Comparison of ENCODE assay signal across 9 cellular contexts in genomic region chr3:129068291-129068886, GRCh38. TPM values are rescaled to one million over a fixed set of nuclear protein-coding genes. Genes with fewer than 3 reads are reported as not detected.
DNase-seq lines count a peak whose midpoint lies in the region; ATAC-seq and TF ChIP-seq lines count a peak whose summit lies in the region.
"Had no signal": no experiment of that assay in that cellular context is flagged by ENCODE, and none has a peak within 500 bp of the region (broad histone marks: within the 10 kb centered on the region; RNA-seq: fewer than 3 reads in every experiment).

No MANE protein-coding gene starts in this region.

- CTCF ChIA-PET in activated CD4-positive, alpha-beta T cell treated with anti-CD3 and anti-CD28 coated beads for 36 hours (lab: Charles Lee): interaction anchor here (0.8 to 7.2 kb wide), 10 partner anchors 16 to 178 kb away, joined by 3 to 63 read pairs (median 4); partner anchors contain the start of gene RAB43
- CTCF ChIA-PET in HEK293T (lab: Yijun Ruan, JAX): interaction anchor here (0.8 to 2.3 kb wide), 3 partner anchors 15 to 98 kb away, joined by 6 to 7 read pairs (median 6); no protein-coding TSS in a partner anchor

- no peak for TF ChIP-seq EP300 in stomach (IDR thresholded peaks at IDR 0.05)

- no peaks in the 10 kb centered on the region for H3K36me3 Mint-ChIP-seq in activated CD4-positive, alpha-beta T cell treated with anti-CD3 and anti-CD28 coated beads for 36 hours (ENCODE audit: low read depth)
- no peaks in the 10 kb centered on the region for H3K36me3 Mint-ChIP-seq in activated naive CD8-positive, alpha-beta T cell treated with anti-CD3 and anti-CD28 coated beads, Interleukin-2, amount 50 U/mL, for 24 hours (ENCODE audit: low read depth)

- H3K27ac ChIP-seq in stomach: peak overlapping the region; percentile 47 to 78 (median 71)

- peak; percentile 31 for DNase-seq in activated CD4-positive, alpha-beta T cell treated with anti-CD3 and anti-CD28 coated beads for 36 hours
- DNase-seq in activated CD4-positive, alpha-beta T cell treated with anti-CD3 and anti-CD28 coated beads, Interleukin-2, amount 50 U/mL, for 1 hour: no peak
- peak; percentile 25 for DNase-seq in activated naive CD8-positive, alpha-beta T cell treated with anti-CD3 and anti-CD28 coated beads, Interleukin-2, amount 50 U/mL, for 24 hours
- DNase-seq in iris pigment epithelial cell (ENCODE audit: low read depth) (peak; percentile 24), stomach (no peak), NCI-H1048 (lab: John Stamatoyannopoulos, UW) (no peak), HEK293T (ENCODE audit: extremely low spot score) (no peak), KG1 (lab: John Stamatoyannopoulos, UW) (no peak)
- DNase-seq: activated effector memory CD4-positive, alpha-beta T cell treated with Interleukin-2 at 50 U/mL for 16 hours had no signal

- POLR2A ChIA-PET in activated CD4-positive, alpha-beta T cell treated with anti-CD3 and anti-CD28 coated beads for 36 hours (lab: Charles Lee): interaction anchor here (0.6 kb wide), 1 partner anchor 247 kb away, joined by 3 read pairs; a partner anchor contains a TSS
- POLR2A ChIA-PET in HEK293T (lab: Yijun Ruan, JAX): no interaction called here

- H3K4me3 Mint-ChIP-seq in activated CD4-positive, alpha-beta T cell treated with anti-CD3 and anti-CD28 coated beads for 36 hours: peak overlapping the region; percentile 38
- peak overlapping the region; percentile 59 for H3K4me3 Mint-ChIP-seq in activated naive CD8-positive, alpha-beta T cell treated with anti-CD3 and anti-CD28 coated beads, Interleukin-2, amount 50 U/mL, for 24 hours

- H3K27me3 Mint-ChIP-seq in activated CD4-positive, alpha-beta T cell treated with anti-CD3 and anti-CD28 coated beads for 36 hours: peaks cover 2% of the 10 kb centered on the region
- H3K27me3 Mint-ChIP-seq in activated naive CD8-positive, alpha-beta T cell treated with anti-CD3 and anti-CD28 coated beads, Interleukin-2, amount 50 U/mL, for 24 hours: peaks cover 2% of the 10 kb centered on the region

- no peak for TF ChIP-seq CTCF in stomach (IDR thresholded peaks at IDR 0.05)

- peak overlapping the region; percentile 30 to 45 (median 40) for H3K4me3 ChIP-seq in stomach

- H3K27ac Mint-ChIP-seq in activated CD4-positive, alpha-beta T cell treated with anti-CD3 and anti-CD28 coated beads for 36 hours: no peak overlapping the region
- H3K27ac Mint-ChIP-seq in activated naive CD8-positive, alpha-beta T cell treated with anti-CD3 and anti-CD28 coated beads, Interleukin-2, amount 50 U/mL, for 24 hours: no peak overlapping the region

- 17 to 24% (median 19%) methylated on average over 19 to 44 of the region's 44 CpGs for WGBS in stomach, 5 donors

- H3K9me3 ChIP-seq in stomach: no peaks in the 10 kb centered on the region

- intact Hi-C loops in activated CD4-positive, alpha-beta T cell treated with anti-CD3 and anti-CD28 coated beads for 36 hours (cut with DNase I, micrococcal nuclease): loop anchor here in 1 of 2 experiments (5.0 kb wide), 1 partner anchor 49 kb away; no protein-coding TSS in a partner anchor
- intact Hi-C loops in stomach (cut with DNase I; ENCODE audit: low total_unique reads): no loop called here

- no peaks in the 10 kb centered on the region for H3K36me3 ChIP-seq in stomach

- peak; percentile 47 for ATAC-seq in activated CD4-positive, alpha-beta T cell treated with anti-CD3 and anti-CD28 coated beads for 36 hours
- ATAC-seq in activated naive CD8-positive, alpha-beta T cell treated with anti-CD3 and anti-CD28 coated beads, Interleukin-2, amount 50 U/mL, for 24 hours: peak; percentile 37

- H3K9me3 Mint-ChIP-seq in activated CD4-positive, alpha-beta T cell treated with anti-CD3 and anti-CD28 coated beads for 36 hours (ENCODE audit: low read depth): no peaks in the 10 kb centered on the region
- peaks cover 6% of the 10 kb centered on the region for H3K9me3 Mint-ChIP-seq in activated naive CD8-positive, alpha-beta T cell treated with anti-CD3 and anti-CD28 coated beads, Interleukin-2, amount 50 U/mL, for 24 hours

- peaks cover 0 to 17% (median 11%) of the 10 kb centered on the region in 4 donors for H3K4me1 ChIP-seq in stomach

- H3K27me3 ChIP-seq in stomach: no peaks in the 10 kb centered on the region

- peaks cover 9% of the 10 kb centered on the region for H3K4me1 Mint-ChIP-seq in activated CD4-positive, alpha-beta T cell treated with anti-CD3 and anti-CD28 coated beads for 36 hours
- peaks cover 24% of the 10 kb centered on the region for H3K4me1 Mint-ChIP-seq in activated naive CD8-positive, alpha-beta T cell treated with anti-CD3 and anti-CD28 coated beads, Interleukin-2, amount 50 U/mL, for 24 hours

- TF ChIP-seq POLR2A in stomach (IDR thresholded peaks at IDR 0.05): no peak

TF ChIP-seq in HEK293T, 16 proteins besides CTCF, POLR2A, EP300 and RAD21:
- no peak for TF ChIP-seq SUZ12 (IDR thresholded peaks at IDR 0.05)
- no peak for TF ChIP-seq BHLHE40 (IDR thresholded peaks at IDR 0.05; ENCODE audit: borderline replicate concordance)
- TF ChIP-seq CTBP1 (IDR thresholded peaks at IDR 0.05; ENCODE audit: borderline replicate concordance): no peak
- no peak for TF ChIP-seq FOXA1 (IDR thresholded peaks at IDR 0.05)
- TF ChIP-seq NFRKB (IDR thresholded peaks at IDR 0.05): no peak
TF ChIP-seq in HEK293T: peak in this region for 0.

RNA-seq across cellular contexts. Expression of gene GP9, which starts 7.8 kb away (rescaled TPM):
- not detected for total RNA-seq in activated CD4-positive, alpha-beta T cell treated with anti-CD3 and anti-CD28 coated beads for 36 hours
- not detected for total RNA-seq in stomach
- not detected for polyA plus RNA-seq in stomach

RNA-seq across cellular contexts. Expression of gene RAB43, which starts 53.2 kb away (rescaled TPM):
- total RNA-seq in activated CD4-positive, alpha-beta T cell treated with anti-CD3 and anti-CD28 coated beads for 36 hours: 10 to 100 TPM; 32.1 to 51.8 TPM
- total RNA-seq in stomach: 10 to 100 TPM in 4 of 5 donors, 1 to 10 TPM in 1; 6.1 to 70.6 (median 22.6) TPM
- 10 to 100 TPM in 2 of 3 donors, 1 to 10 TPM in 1; 4.3 to 18.1 (median 10.5) TPM for polyA plus RNA-seq in stomach

Comparison
In these comparisons a context has a peak if more than half of its experiments do, and no peak if none do; other contexts are left out.
1. DNase-seq: peak in activated CD4-positive, alpha-beta T cell treated with anti-CD3 and anti-CD28 coated beads for 36 hours (single experiment), activated naive CD8-positive, alpha-beta T cell treated with anti-CD3 and anti-CD28 coated beads, Interleukin-2, amount 50 U/mL, for 24 hours (single experiment) and iris pigment epithelial cell (single experiment); none in activated CD4-positive, alpha-beta T cell treated with anti-CD3 and anti-CD28 coated beads, Interleukin-2, amount 50 U/mL, for 1 hour (single experiment), stomach (single experiment), NCI-H1048 (single experiment), HEK293T (single experiment) and KG1 (single experiment).